21 cellular contexts compared by ENCODE assay signal in the genomic region with DNA sequence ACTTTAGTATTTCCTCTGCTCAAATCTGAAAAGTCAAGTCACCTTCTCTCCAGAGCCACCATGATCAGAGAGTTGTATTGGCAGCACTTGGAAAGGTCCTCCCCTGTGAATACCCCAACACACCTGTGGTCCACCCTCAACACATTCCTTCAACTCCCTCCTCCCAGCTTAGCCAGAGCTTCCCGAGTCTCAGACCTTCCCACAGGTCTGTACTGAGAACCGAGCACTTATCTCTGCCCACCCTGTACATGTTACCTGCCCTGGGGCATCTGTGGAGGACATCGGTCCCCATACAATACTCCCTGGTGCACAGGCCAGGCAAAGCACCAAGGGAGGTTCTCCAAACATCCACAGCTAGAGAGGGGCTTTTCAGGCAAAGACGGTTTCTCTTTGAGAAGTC. TPM values are rescaled to one million over a fixed set of nuclear protein-coding genes. Genes with fewer than 3 reads are reported as not detected.
A peak's percentile ranks its signal among the peaks of the same experiment; 100 is the strongest.
DNase-seq lines count a peak whose midpoint lies in the region; ATAC-seq and TF ChIP-seq lines count a peak whose summit lies in the region.
"Had no signal": no experiment of that assay in that cellular context is flagged by ENCODE, and none has a peak within 500 bp of the region (broad histone marks: within the 10 kb centered on the region; RNA-seq: fewer than 3 reads in every experiment).

No MANE protein-coding gene starts in this region.

- no peak for ATAC-seq in thoracic aorta (ENCODE audit: insufficient number of reproducible peaks, low FRiP score, low read depth)
- no peak for ATAC-seq in HG02610 (IDR thresholded peaks at IDR 0.05; ENCODE audit: unreplicated experiment)
- ATAC-seq: T-cell, upper lobe of right lung had no signal

- H3K4me1 ChIP-seq in muscle layer of colon (ENCODE audit: insufficient read depth, low read length) (peaks cover 88% of the 10 kb centered on the region), thoracic aorta (ENCODE audit: control insufficient read depth in 1 of 2, low read depth in 2 of 2) (peaks cover 57 to 100% of the 10 kb centered on the region in 2 donors)
- H3K4me1 ChIP-seq: neural progenitor cell had no signal

- H3K36me3 ChIP-seq in muscle layer of colon (ENCODE audit: insufficient read depth, low read length) (peaks cover 6% of the 10 kb centered on the region), thoracic aorta (peaks cover 13% of the 10 kb centered on the region)
- H3K36me3 ChIP-seq: neural progenitor cell, upper lobe of right lung had no signal

- TF ChIP-seq CTCF in coronary artery (IDR thresholded peaks at IDR 0.05) (no peak), thoracic aorta (IDR thresholded peaks at IDR 0.05) (no peak)

- H3K9me3 ChIP-seq in muscle layer of colon (ENCODE audit: low read length), result no peaks in the 10 kb centered on the region
- H3K9me3 ChIP-seq in thoracic aorta, result no peaks in the 10 kb centered on the region
- H3K9me3 ChIP-seq: upper lobe of right lung had no signal

- H3K4me3 ChIP-seq in coronary artery, result peak overlapping the region; percentile 32
- H3K4me3 ChIP-seq in muscle layer of colon (ENCODE audit: low read depth in 1 of 2, low read length in 2 of 2), result no peak overlapping the region
- H3K4me3 ChIP-seq in thoracic aorta, result peak overlapping the region; percentile 20
- H3K4me3 ChIP-seq: neural progenitor cell, upper lobe of right lung had no signal

- DNase-seq in NCI-H69 (lab: John Stamatoyannopoulos, UW) (peak; percentile 5), coronary artery (ENCODE audit: low spot score) (no peak), thoracic aorta (ENCODE audit: low spot score) (no peak), AG08396 (ENCODE audit: low spot score) (no peak), nucleus accumbens (lab: John Stamatoyannopoulos, UW) (no peak)
- DNase-seq: activated CD4-positive, alpha-beta memory T cell treated with anti-CD3 and anti-CD28 coated beads, Interleukin-2, amount 10 ng/mL, durations not matched to agents 7 days and 5 days; activated CD4-positive, CD25-positive, alpha-beta regulatory T cell treated with anti-CD3 and anti-CD28 coated beads, Interleukin-2, amount 50 U/mL, for 72 hours; activated effector memory CD4-positive, alpha-beta T cell treated with Interleukin-2 at 50 U/mL for 16 hours; anterior cingulate cortex; caudate nucleus; head of caudate nucleus; mammary epithelial cell; NCI-H2081; NCI-H226; NCI-H748 treated with DMSO at 0.1 percent for 48 hours; T-cell; upper lobe of right lung had no signal

- H3K9ac ChIP-seq in muscle layer of colon (ENCODE audit: low read length), result peak overlapping the region; percentile 26
- H3K9ac ChIP-seq: KMS-11, neural progenitor cell had no signal

- H3K27me3 ChIP-seq in muscle layer of colon (ENCODE audit: control insufficient read depth in 1 of 2, insufficient read depth in 2 of 2, low read length in 2 of 2) (no peaks in the 10 kb centered on the region), thoracic aorta (replicated peaks; ENCODE audit: insufficient read depth) (no peaks in the 10 kb centered on the region)
- H3K27me3 ChIP-seq: neural progenitor cell, upper lobe of right lung had no signal

- H3K27ac ChIP-seq in coronary artery, result peak overlapping the region; percentile 61 to 72
- peak overlapping the region; percentile 95 for H3K27ac ChIP-seq in muscle layer of colon (ENCODE audit: low read depth, low read length)
- peak overlapping the region; percentile 89 to 94 for H3K27ac ChIP-seq in thoracic aorta
- H3K27ac ChIP-seq: KMS-11, neural progenitor cell, upper lobe of right lung had no signal

RNA-seq across cellular contexts. Expression of a gene that starts 30.6 kb away (rescaled TPM):
- 1,000 to 10,000 TPM; 1,110 to 1,659 TPM for total RNA-seq in thoracic aorta

Comparison
In these comparisons a context has a peak if more than half of its experiments do, and no peak if none do; other contexts are left out.
1. H3K4me3 ChIP-seq: peak in coronary artery (single experiment) and thoracic aorta (single experiment); none in muscle layer of colon (0 of 2).
2. Peak in every context shown above with its lines, with median percentiles within 50 percentile points of each other: H3K27ac ChIP-seq.